ENCODE assay signal across 30 cellular contexts in genomic region chr2:151483546-151483945, GRCh38.
"Had no signal": no experiment of that assay in that cellular context is flagged by ENCODE, and none has a peak within 500 bp of the region (broad histone marks: within the 10 kb centered on the region; RNA-seq: fewer than 3 reads in every experiment).

No MANE protein-coding gene starts in this region.

- H3K4me1 ChIP-seq: left lung, lower lobe of right lung, pancreas, prostate gland, testis, tibial artery, upper lobe of right lung had no signal

- H3K27me3 ChIP-seq: left lung, pancreas, stomach, testis, tibial artery, upper lobe of right lung had no signal

- FAIRE-seq: keratinocyte, pancreas, urothelium cell line had no signal

- H3K4me3 Mint-ChIP-seq: naive thymus-derived CD8-positive, alpha-beta T cell; nephron; neural crest cell; stimulated activated naive B cell treated with anti-CD40 and anti-IgM and Interleukin-4, amounts not matched to agents 10 μg/mL and 1 μg/mL and 100 μg/mL, for 72 hours had no signal

- ATAC-seq: left cardiac atrium; left lung; lower lobe of right lung; naive thymus-derived CD8-positive, alpha-beta T cell; right cardiac atrium; sciatic nerve; stimulated activated naive B cell treated with anti-CD40 and anti-IgM and Interleukin-4, amounts not matched to agents 10 μg/mL and 1 μg/mL and 100 μg/mL, for 72 hours; stimulated activated naive CD8-positive, alpha-beta T cell treated with anti-CD3 and anti-CD28 coated beads, Interleukin-15, Interleukin-2, amounts not matched to agents 100 U/mL and 50 U/mL, for 24 hours; upper lobe of right lung had no signal

- H3K27ac Mint-ChIP-seq: naive thymus-derived CD8-positive, alpha-beta T cell; nephron; stimulated activated naive B cell treated with anti-CD40 and anti-IgM and Interleukin-4, amounts not matched to agents 10 μg/mL and 1 μg/mL and 100 μg/mL, for 72 hours had no signal

- H3K9me3 Mint-ChIP-seq: naive thymus-derived CD8-positive, alpha-beta T cell; nephron; neural crest cell had no signal

- H3K4me3 ChIP-seq: left lung, lower lobe of right lung, pancreas, prostate gland, skin epidermis, stomach, testis, tibial artery, upper lobe of right lung had no signal

- H3K27ac ChIP-seq: left lung, lower lobe of right lung, pancreas, prostate gland, skin epidermis, testis, tibial artery, upper lobe of right lung had no signal

- H3K9me3 ChIP-seq: left lung, lower lobe of right lung, pancreas, prostate gland, stomach, testis, tibial artery, upper lobe of right lung had no signal

- H3K27me3 Mint-ChIP-seq: naive thymus-derived CD8-positive, alpha-beta T cell; stimulated activated naive B cell treated with anti-CD40 and anti-IgM and Interleukin-4, amounts not matched to agents 10 μg/mL and 1 μg/mL and 100 μg/mL, for 72 hours had no signal

- H3K36me3 ChIP-seq: pancreas, prostate gland had no signal

- H3K4me1 Mint-ChIP-seq: naive thymus-derived CD8-positive, alpha-beta T cell; nephron; neural crest cell had no signal

- DNase-seq: kidney glomerular epithelial cell; left cardiac atrium; left lung; lower lobe of right lung; mammary epithelial cell; mesenchymal stem cell; naive thymus-derived CD8-positive, alpha-beta T cell; nucleus accumbens; pancreas; posterior cingulate gyrus; retina; right cardiac atrium; stimulated activated CD4-positive, alpha-beta T cell treated with anti-CD3 and anti-CD28 coated beads, Interleukin-12 subunit alpha, Interleukin-12 subunit beta, amount 100 ng/mL, for 4 hours; stimulated activated CD4-positive, alpha-beta T cell treated with anti-CD3 and anti-CD28 coated beads, Interleukin-15, amount 100 ng/mL, for 24 hours; stimulated activated CD4-positive, alpha-beta T cell treated with anti-CD3 and anti-CD28 coated beads, Interleukin-2, amount 100 ng/mL, for 24 hours; stimulated activated CD4-positive, alpha-beta T cell treated with anti-CD3 and anti-CD28 coated beads, Interleukin-4, amount 100 ng/mL, for 1 hour; stimulated activated naive B cell treated with anti-CD40 and anti-IgM and Interleukin-4, amounts not matched to agents 10 μg/mL and 1 μg/mL and 100 μg/mL, for 72 hours; stimulated activated naive CD8-positive, alpha-beta T cell treated with anti-CD3 and anti-CD28 coated beads, Interleukin-15, Interleukin-2, amounts not matched to agents 100 U/mL and 50 U/mL, for 24 hours; stomach; testis; tibial artery; trophoblast cell; upper lobe of right lung had no signal
